Comparison of ENCODE assay signal across 10 cellular contexts in genomic region chr2:146523218-146523617, GRCh38.
DNase-seq lines count a peak whose midpoint lies in the region; ATAC-seq and TF ChIP-seq lines count a peak whose summit lies in the region.
"Had no signal": no experiment of that assay in that cellular context is flagged by ENCODE, and none has a peak within 500 bp of the region (broad histone marks: within the 10 kb centered on the region; RNA-seq: fewer than 3 reads in every experiment).

No MANE protein-coding gene starts in this region.

- H3K9me3 Mint-ChIP-seq in CD14-positive monocyte (peaks cover 0 to 5% (median 0%) of the 10 kb centered on the region in 7 donors), glutamatergic neuron (ENCODE audit: unreplicated experiment) (no peaks in the 10 kb centered on the region)
- H3K9me3 Mint-ChIP-seq: memory B cell had no signal

- H3K27ac ChIP-seq in SK-N-MC: peak overlapping the region; percentile 52; the same call in 1 of the 2 replicates
- H3K27ac ChIP-seq: ascending aorta had no signal

- H3K9ac ChIP-seq in SK-N-MC (ENCODE audit: insufficient read length): peak overlapping the region; percentile 55

- TF ChIP-seq CTCF in CD14-positive monocyte (IDR thresholded peaks at IDR 0.05) (peak; percentile 28), glutamatergic neuron (IDR thresholded peaks at IDR 0.05; ENCODE audit: partially characterized antibody, unreplicated experiment) (peak; percentile 37)

- H3K27ac Mint-ChIP-seq in CD14-positive monocyte: no peak overlapping the region
- no peak overlapping the region for H3K27ac Mint-ChIP-seq in glutamatergic neuron (ENCODE audit: unreplicated experiment)
- H3K27ac Mint-ChIP-seq: memory B cell had no signal

- no peaks in the 10 kb centered on the region for H3K36me3 ChIP-seq in SK-N-MC (ENCODE audit: insufficient read depth, low read length)
- H3K36me3 ChIP-seq: ascending aorta had no signal

- in situ Hi-C loops in KBM-7 (cut with MboI; ENCODE audit: low pct_unique_long_range_greater_than_20kb, low sequenced_read_pairs): no loop called here

- H3K4me3 ChIP-seq in SK-N-MC: no peak overlapping the region
- H3K4me3 ChIP-seq: ascending aorta had no signal

- DNase-seq in CD14-positive monocyte (ENCODE audit: low spot score) (no peak), KBM-7 (peak; percentile 11), SK-N-MC (ENCODE audit: low read depth, low spot score) (no peak), glutamatergic neuron (no peak), retina (no peak)
- DNase-seq in activated CD8-positive, alpha-beta memory T cell treated with anti-CD3 and anti-CD28 coated beads, Interleukin-2, amount 50 U/mL, for 48 hours: no peak
- no peak for DNase-seq in stimulated activated naive CD8-positive, alpha-beta T cell treated with anti-CD3 and anti-CD28 coated beads, Interleukin-15, Interleukin-2, amounts not matched to agents 100 U/mL and 50 U/mL, for 24 hours

- H3K27me3 Mint-ChIP-seq in CD14-positive monocyte (ENCODE audit: low read depth in 3 of 3) (no peaks in the 10 kb centered on the region), glutamatergic neuron (ENCODE audit: unreplicated experiment) (no peaks in the 10 kb centered on the region)
- H3K27me3 Mint-ChIP-seq: memory B cell had no signal

- no peak for ATAC-seq in stimulated activated naive CD8-positive, alpha-beta T cell treated with anti-CD3 and anti-CD28 coated beads, Interleukin-15, Interleukin-2, amounts not matched to agents 100 U/mL and 50 U/mL, for 24 hours
- ATAC-seq in HG02884 (IDR thresholded peaks at IDR 0.05; ENCODE audit: unreplicated experiment): no peak

- H3K4me1 Mint-ChIP-seq in CD14-positive monocyte (no peaks in the 10 kb centered on the region), glutamatergic neuron (ENCODE audit: low read depth, unreplicated experiment) (no peaks in the 10 kb centered on the region)
- H3K4me1 Mint-ChIP-seq: memory B cell had no signal

- H3K36me3 Mint-ChIP-seq in CD14-positive monocyte (no peaks in the 10 kb centered on the region), glutamatergic neuron (ENCODE audit: unreplicated experiment) (no peaks in the 10 kb centered on the region)
- H3K36me3 Mint-ChIP-seq: memory B cell had no signal

- H3K4me3 Mint-ChIP-seq in CD14-positive monocyte (no peak overlapping the region), glutamatergic neuron (ENCODE audit: unreplicated experiment) (no peak overlapping the region)
- H3K4me3 Mint-ChIP-seq: memory B cell had no signal

- no peaks in the 10 kb centered on the region for H3K9me3 ChIP-seq in SK-N-MC (ENCODE audit: low read depth, low read length)
- H3K9me3 ChIP-seq: ascending aorta had no signal

- intact Hi-C loops in CD14-positive monocyte (cut with micrococcal nuclease): no loop called here
